Comparison of ENCODE assay signal across 17 cellular contexts in the genomic region with DNA sequence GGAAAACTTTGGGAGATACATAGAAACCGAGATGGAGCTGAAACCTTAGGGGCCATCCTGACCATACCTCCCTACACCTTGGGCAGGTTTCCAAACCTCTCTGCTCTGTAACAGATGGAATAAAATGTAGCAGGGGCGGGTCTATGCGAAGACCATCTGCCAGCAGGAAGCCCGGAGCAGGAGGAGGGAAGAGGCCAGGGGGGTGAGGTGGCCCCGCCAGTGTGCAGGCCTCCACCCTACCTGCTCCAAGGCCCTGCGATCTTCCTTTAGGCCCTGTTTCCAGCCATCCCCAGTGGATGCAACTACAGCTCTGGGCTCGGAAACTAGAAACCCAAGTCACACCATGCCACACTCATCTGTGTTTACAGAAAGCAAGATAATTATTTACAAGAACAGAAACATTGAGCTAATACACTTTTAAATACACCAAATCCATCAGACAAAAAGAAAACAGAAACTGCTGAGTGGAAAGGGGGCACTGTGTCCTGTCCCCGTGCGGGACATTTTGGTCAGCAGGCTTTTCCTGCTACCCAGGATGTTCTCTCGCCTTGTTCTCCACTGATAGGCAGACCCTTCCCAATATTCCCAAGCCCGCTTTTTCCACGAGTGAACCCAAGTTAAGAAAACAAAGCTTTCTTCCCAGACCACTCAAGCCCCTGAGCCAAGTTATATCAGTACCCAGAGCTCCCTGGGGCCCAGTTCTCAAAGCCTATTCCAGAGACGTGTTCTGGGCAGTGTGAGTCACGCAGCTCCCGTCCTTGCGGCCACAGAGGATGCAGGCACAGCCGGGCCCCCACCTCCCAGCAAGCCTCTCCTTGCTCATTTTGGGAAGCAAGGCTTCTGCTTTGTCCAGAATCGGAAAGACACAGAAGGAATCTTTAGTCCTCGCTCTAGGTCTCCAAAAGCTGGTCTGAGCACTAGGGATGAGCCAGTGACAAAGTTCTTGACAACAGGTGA. TPM values are rescaled to one million over a fixed set of nuclear protein-coding genes. Genes with fewer than 3 reads are reported as not detected.
DNase-seq lines count a peak whose midpoint lies in the region; ATAC-seq and TF ChIP-seq lines count a peak whose summit lies in the region.
"Had no signal": no experiment of that assay in that cellular context is flagged by ENCODE, and none has a peak within 500 bp of the region (broad histone marks: within the 10 kb centered on the region; RNA-seq: fewer than 3 reads in every experiment).

No MANE protein-coding gene starts in this region.

- no peak overlapping the region for H3K4me3 Mint-ChIP-seq in WTC11
- H3K4me3 Mint-ChIP-seq: T-helper 17 cell had no signal

- peaks cover 29% of the 10 kb centered on the region for H3K27me3 Mint-ChIP-seq in WTC11 (ENCODE audit: low read depth)

- no peak overlapping the region for H3K4me3 ChIP-seq in upper lobe of right lung

- H3K27me3 ChIP-seq in upper lobe of right lung = no peaks in the 10 kb centered on the region
- H3K27me3 ChIP-seq: ascending aorta had no signal

- H3K4me1 Mint-ChIP-seq in WTC11 = peaks cover 19% of the 10 kb centered on the region

- POLR2A ChIA-PET in WTC11 (lab: Charles Lee) = no interaction called here

- H3K36me3 Mint-ChIP-seq in WTC11 = no peaks in the 10 kb centered on the region

- TF ChIP-seq CTCF in WTC11 (IDR thresholded peaks at IDR 0.05) (no peak), upper lobe of right lung (IDR thresholded peaks at IDR 0.05) (no peak), GM10266 (IDR thresholded peaks at IDR 0.05; ENCODE audit: control insufficient read depth, insufficient read depth, low read depth, missing control alignments) (no peak)

- no peaks in the 10 kb centered on the region for H3K9me3 Mint-ChIP-seq in WTC11

- intact Hi-C loops in upper lobe of right lung (cut with DNase I) = no loop called here

- peak; percentile 32; the same call in 1 of the 2 replicates for ATAC-seq in WTC11
- peak; percentile 33 for ATAC-seq in upper lobe of right lung
- ATAC-seq in GM18861 (IDR thresholded peaks at IDR 0.05; ENCODE audit: unreplicated experiment) = no peak
- ATAC-seq: esophagus mucosa, T-helper 17 cell had no signal

- H3K27ac Mint-ChIP-seq in WTC11 = peak overlapping the region; percentile 45; the same call in 1 of the 2 replicates
- H3K27ac Mint-ChIP-seq: T-helper 17 cell had no signal

- no peaks in the 10 kb centered on the region for H3K9me3 ChIP-seq in upper lobe of right lung
- H3K9me3 ChIP-seq: ascending aorta had no signal

- DNase-seq in NCI-H748 (lab: John Stamatoyannopoulos, UW; ENCODE audit: unreplicated experiment) (peak; percentile 9), NCI-H748 treated with DMSO at 0.1 percent for 48 hours (lab: John Stamatoyannopoulos, UW) (no peak), WTC11 (ENCODE audit: low spot score) (no peak), iris pigment epithelial cell (ENCODE audit: low read depth) (peak; percentile 32), upper lobe of right lung (peak; percentile 30), GM10266 (ENCODE audit: extremely low spot score) (no peak)
- no peak for DNase-seq in activated CD8-positive, alpha-beta memory T cell treated with anti-CD3 and anti-CD28 coated beads for 24 hours
- DNase-seq: GDM1; KBM-7; NK-92 treated with Interleukin-12 subunit alpha and Interleukin-12 subunit beta, amount 100 ng/mL, for 24 hours; stimulated activated CD4-positive, alpha-beta T cell treated with anti-CD3 and anti-CD28 coated beads, Interleukin-2, amount 100 ng/mL, for 48 hours; T-helper 17 cell had no signal

- CTCF ChIA-PET in WTC11 (lab: Charles Lee) = interaction anchor here (1.1 to 1.7 kb wide), 2 partner anchors 10 to 17 kb away, joined by 4 read pairs; no protein-coding TSS in a partner anchor

- H3K36me3 ChIP-seq in upper lobe of right lung = no peaks in the 10 kb centered on the region
- H3K36me3 ChIP-seq: ascending aorta had no signal

- no peaks in the 10 kb centered on the region for H3K4me1 ChIP-seq in upper lobe of right lung

- H3K27ac ChIP-seq in upper lobe of right lung = peak overlapping the region; percentile 63

TF ChIP-seq in WTC11, 78 proteins besides CTCF, POLR2A, EP300 and RAD21:
- TF ChIP-seq NR2C2 (CRISPR knock-in tag; IDR thresholded peaks at IDR 0.05) (no peak), JAZF1 (CRISPR knock-in tag; IDR thresholded peaks at IDR 0.05) (no peak), CREB1 (CRISPR knock-in tag; IDR thresholded peaks at IDR 0.05) (no peak), GRHL2 (CRISPR knock-in tag; IDR thresholded peaks at IDR 0.05; ENCODE audit: insufficient replicate concordance, severe bottlenecking) (no peak), NR3C1 (CRISPR knock-in tag; conservative IDR thresholded peaks at IDR 0.05; ENCODE audit: low read depth) (no peak), SMAD3 (CRISPR knock-in tag; IDR thresholded peaks at IDR 0.05; ENCODE audit: borderline replicate concordance) (no peak), ATF1 (CRISPR knock-in tag; IDR thresholded peaks at IDR 0.05) (no peak), ZBTB21 (CRISPR knock-in tag; IDR thresholded peaks at IDR 0.05; ENCODE audit: borderline replicate concordance) (no peak), FOXJ3 (CRISPR knock-in tag; IDR thresholded peaks at IDR 0.05; ENCODE audit: borderline replicate concordance) (no peak), NFYB (CRISPR knock-in tag; conservative IDR thresholded peaks at IDR 0.05; ENCODE audit: low read depth) (no peak)
- TF ChIP-seq, protein P1, sequence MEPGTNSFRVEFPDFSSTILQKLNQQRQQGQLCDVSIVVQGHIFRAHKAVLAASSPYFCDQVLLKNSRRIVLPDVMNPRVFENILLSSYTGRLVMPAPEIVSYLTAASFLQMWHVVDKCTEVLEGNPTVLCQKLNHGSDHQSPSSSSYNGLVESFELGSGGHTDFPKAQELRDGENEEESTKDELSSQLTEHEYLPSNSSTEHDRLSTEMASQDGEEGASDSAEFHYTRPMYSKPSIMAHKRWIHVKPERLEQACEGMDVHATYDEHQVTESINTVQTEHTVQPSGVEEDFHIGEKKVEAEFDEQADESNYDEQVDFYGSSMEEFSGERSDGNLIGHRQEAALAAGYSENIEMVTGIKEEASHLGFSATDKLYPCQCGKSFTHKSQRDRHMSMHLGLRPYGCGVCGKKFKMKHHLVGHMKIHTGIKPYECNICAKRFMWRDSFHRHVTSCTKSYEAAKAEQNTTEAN (CRISPR knock-in tag; IDR thresholded peaks at IDR 0.05) = no peak
- TF ChIP-seq, protein P2, sequence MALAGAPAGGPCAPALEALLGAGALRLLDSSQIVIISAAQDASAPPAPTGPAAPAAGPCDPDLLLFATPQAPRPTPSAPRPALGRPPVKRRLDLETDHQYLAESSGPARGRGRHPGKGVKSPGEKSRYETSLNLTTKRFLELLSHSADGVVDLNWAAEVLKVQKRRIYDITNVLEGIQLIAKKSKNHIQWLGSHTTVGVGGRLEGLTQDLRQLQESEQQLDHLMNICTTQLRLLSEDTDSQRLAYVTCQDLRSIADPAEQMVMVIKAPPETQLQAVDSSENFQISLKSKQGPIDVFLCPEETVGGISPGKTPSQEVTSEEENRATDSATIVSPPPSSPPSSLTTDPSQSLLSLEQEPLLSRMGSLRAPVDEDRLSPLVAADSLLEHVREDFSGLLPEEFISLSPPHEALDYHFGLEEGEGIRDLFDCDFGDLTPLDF (CRISPR knock-in tag; IDR thresholded peaks at IDR 0.05) = no peak
- TF ChIP-seq, protein P3, sequence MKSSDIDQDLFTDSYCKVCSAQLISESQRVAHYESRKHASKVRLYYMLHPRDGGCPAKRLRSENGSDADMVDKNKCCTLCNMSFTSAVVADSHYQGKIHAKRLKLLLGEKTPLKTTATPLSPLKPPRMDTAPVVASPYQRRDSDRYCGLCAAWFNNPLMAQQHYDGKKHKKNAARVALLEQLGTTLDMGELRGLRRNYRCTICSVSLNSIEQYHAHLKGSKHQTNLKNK (CRISPR knock-in tag; IDR thresholded peaks at IDR 0.05) = no peak
- TF ChIP-seq, protein P4, sequence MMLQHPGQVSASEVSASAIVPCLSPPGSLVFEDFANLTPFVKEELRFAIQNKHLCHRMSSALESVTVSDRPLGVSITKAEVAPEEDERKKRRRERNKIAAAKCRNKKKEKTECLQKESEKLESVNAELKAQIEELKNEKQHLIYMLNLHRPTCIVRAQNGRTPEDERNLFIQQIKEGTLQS (CRISPR knock-in tag; conservative IDR thresholded peaks at IDR 0.05) = no peak

RNA-seq across cellular contexts. Expression of a gene that starts 17.3 kb away (rescaled TPM):
- total RNA-seq in WTC11 (2021) = not detected in 3 replicates
- total RNA-seq in upper lobe of right lung = not detected
- total RNA-seq: ascending aorta, esophagus mucosa, kidney epithelial cell, osteocyte, T-helper 17 cell had no signal

Comparison
In these comparisons a context has a peak if more than half of its experiments do, and no peak if none do; other contexts are left out.
1. DNase-seq: peak in NCI-H748 (single experiment), iris pigment epithelial cell (single experiment) and upper lobe of right lung (single experiment); none in NCI-H748 treated with DMSO at 0.1 percent for 48 hours (single experiment), WTC11 (single experiment), GM10266 (single experiment) and activated CD8-positive, alpha-beta memory T cell treated with anti-CD3 and anti-CD28 coated beads for 24 hours (single experiment).